In genomic region chr15:66566963-66567531, GRCh38 we compare ENCODE assay signal across 8 cellular contexts. TPM values are rescaled to one million over a fixed set of nuclear protein-coding genes. Genes with fewer than 3 reads are reported as not detected.
DNase-seq lines count a peak whose midpoint lies in the region; ATAC-seq and TF ChIP-seq lines count a peak whose summit lies in the region.

No MANE protein-coding gene starts in this region.

- H3K27me3 ChIP-seq in DOHH2 (ENCODE audit: control insufficient read depth, low read length) (no peaks in the 10 kb centered on the region), gastroesophageal sphincter (peaks cover 3% of the 10 kb centered on the region), trophoblast cell (ENCODE audit: insufficient read depth, low read length) (no peaks in the 10 kb centered on the region)

- no peak for TF ChIP-seq EP300 in gastroesophageal sphincter (IDR thresholded peaks at IDR 0.05)

- no peaks in the 10 kb centered on the region for H4K20me1 ChIP-seq in DOHH2 (ENCODE audit: control insufficient read depth, insufficient read depth, low read depth, low read length)

- H3K4ac ChIP-seq in trophoblast cell (ENCODE audit: low read depth, low read length): no peak overlapping the region

- no peak overlapping the region for H4K12ac ChIP-seq in trophoblast cell (ENCODE audit: low read depth, low read length)

- H3K9me3 ChIP-seq in DOHH2 (ENCODE audit: control insufficient read depth, insufficient read depth, low read length): no peaks in the 10 kb centered on the region
- H3K9me3 ChIP-seq in gastroesophageal sphincter: no peaks in the 10 kb centered on the region
- peaks cover 4% of the 10 kb centered on the region for H3K9me3 ChIP-seq in trophoblast cell (ENCODE audit: insufficient read depth, low read depth, low read length)

- WGBS in gastroesophageal sphincter (ENCODE audit: low coverage in 1 of 2), 2 donors: 14 to 34% methylated on average over 6 to 8 of the region's 15 CpGs
- no CpG with 5 or more reads among the region's 15 CpGs for WGBS in trophoblast cell (ENCODE audit: extremely low coverage, insufficient coverage, insufficient read length)

- H3K9me2 ChIP-seq in DOHH2 (replicated peaks; ENCODE audit: control insufficient read depth, low read length): no peaks in the 10 kb centered on the region

- no peak overlapping the region for H2BK5ac ChIP-seq in trophoblast cell (ENCODE audit: low read depth, low read length, poor library complexity)

- H2AFZ ChIP-seq in trophoblast cell (ENCODE audit: insufficient read depth, low read length, poor library complexity): no peak overlapping the region

- H3K4me2 ChIP-seq in DOHH2 (ENCODE audit: low read length) (peak overlapping the region; percentile 6; the same call in 1 of the 2 replicates), trophoblast cell (ENCODE audit: low read length) (no peak overlapping the region)

- H3K23ac ChIP-seq in trophoblast cell (ENCODE audit: low read length): no peak overlapping the region

- peaks cover 4% of the 10 kb centered on the region; the same call in 1 of the 2 replicates for H3K4me1 ChIP-seq in DOHH2 (ENCODE audit: control insufficient read depth, low read length)
- H3K4me1 ChIP-seq in gastroesophageal sphincter: peaks cover 0 to 8% (median 0%) of the 10 kb centered on the region in 3 donors
- H3K4me1 ChIP-seq in trophoblast cell (ENCODE audit: control insufficient read depth in 1 of 2, insufficient read depth in 2 of 2, low read length in 2 of 2): peaks cover 13 to 16% of the 10 kb centered on the region in 2 experiments

- no peaks in the 10 kb centered on the region for H3K36me3 ChIP-seq in DOHH2 (ENCODE audit: control insufficient read depth, low read length)
- H3K36me3 ChIP-seq in gastroesophageal sphincter: no peaks in the 10 kb centered on the region
- H3K36me3 ChIP-seq in trophoblast cell (ENCODE audit: control insufficient read depth in 1 of 2, insufficient read depth in 2 of 2, low read length in 2 of 2): no peaks in the 10 kb centered on the region

- no peak overlapping the region for H3K14ac ChIP-seq in trophoblast cell (ENCODE audit: low read length)

- DNase-seq in Kasumi-1 (lab: John Stamatoyannopoulos, UW): peak; percentile 84 to 88
- DNase-seq in RPMI8226: peak; percentile 91
- DNase-seq in activated T-helper 9 cell treated with anti-CD3 and anti-CD28 coated beads, Interleukin-2, amount 50 U/mL, for 16 hours (ENCODE audit: low read depth): peak; percentile 14
- DNase-seq in trophoblast cell: peak; percentile 69 to 94

- no peak overlapping the region for H3K9ac ChIP-seq in trophoblast cell (ENCODE audit: low read length)

- no peak overlapping the region for H2AK5ac ChIP-seq in trophoblast cell (ENCODE audit: low read length)

- no peak overlapping the region for H4K91ac ChIP-seq in trophoblast cell (ENCODE audit: low read depth, low read length)

- H2BK12ac ChIP-seq in trophoblast cell (ENCODE audit: low read length): no peak overlapping the region

- H3K4me3 ChIP-seq in DOHH2 (ENCODE audit: low read length): no peak overlapping the region
- H3K4me3 ChIP-seq in gastroesophageal sphincter: no peak overlapping the region
- H3K4me3 ChIP-seq in trophoblast cell (ENCODE audit: low read depth, low read length): no peak overlapping the region

- H3K27ac ChIP-seq in DOHH2 (ENCODE audit: low read depth, low read length) (no peak overlapping the region), gastroesophageal sphincter (no peak overlapping the region), trophoblast cell (ENCODE audit: low read depth, low read length) (no peak overlapping the region)

- peak overlapping the region; percentile 25 for H4K8ac ChIP-seq in trophoblast cell (ENCODE audit: low read depth, low read length)

- H3F3A ChIP-seq in DOHH2 (ENCODE audit: control insufficient read depth, insufficient read depth): no peaks in the 10 kb centered on the region

- TF ChIP-seq CTCF in DOHH2 (IDR thresholded peaks at IDR 0.05; ENCODE audit: low read depth, low read length, poor library complexity, severe bottlenecking): peak; percentile 87
- TF ChIP-seq CTCF in gastroesophageal sphincter (IDR thresholded peaks at IDR 0.05): peak in 3 of 4 experiments; percentile 21 to 69 (median 58)

- ATAC-seq in gastroesophageal sphincter (peak; percentile 69), GM21447 (IDR thresholded peaks at IDR 0.05; ENCODE audit: unreplicated experiment) (no peak), GM19397 (IDR thresholded peaks at IDR 0.05; ENCODE audit: unreplicated experiment) (no peak)

- peak overlapping the region; percentile 19 for H3K18ac ChIP-seq in trophoblast cell (ENCODE audit: low read length)

- TF ChIP-seq POLR2A in gastroesophageal sphincter (IDR thresholded peaks at IDR 0.05): no peak

- H2BK120ac ChIP-seq in trophoblast cell (ENCODE audit: insufficient read depth, low read length, poor library complexity): no peak overlapping the region

- H3K79me2 ChIP-seq in DOHH2 (ENCODE audit: control insufficient read depth, low read length) (no peaks in the 10 kb centered on the region), trophoblast cell (ENCODE audit: control insufficient read depth, insufficient read depth, low read length, poor library complexity) (no peaks in the 10 kb centered on the region)

- peaks cover 2% of the 10 kb centered on the region for H3K79me1 ChIP-seq in trophoblast cell (ENCODE audit: low read length)

RNA-seq across cellular contexts. Expression of gene LCTL, which starts 1.2 kb away (rescaled TPM):
- total RNA-seq in gastroesophageal sphincter: not detected
- polyA plus RNA-seq in trophoblast cell (2013): 0.40 TPM in 2 replicates

Comparison
In these comparisons a context has a peak if more than half of its experiments do, and no peak if none do; other contexts are left out.
1. DNase-seq: peak in every context shown above with its lines; median percentile 91 in RPMI8226; 86 in Kasumi-1; 82 in trophoblast cell; 14 in activated T-helper 9 cell treated with anti-CD3 and anti-CD28 coated beads, Interleukin-2, amount 50 U/mL, for 16 hours.